28 cellular contexts compared by ENCODE assay signal in the genomic region with DNA sequence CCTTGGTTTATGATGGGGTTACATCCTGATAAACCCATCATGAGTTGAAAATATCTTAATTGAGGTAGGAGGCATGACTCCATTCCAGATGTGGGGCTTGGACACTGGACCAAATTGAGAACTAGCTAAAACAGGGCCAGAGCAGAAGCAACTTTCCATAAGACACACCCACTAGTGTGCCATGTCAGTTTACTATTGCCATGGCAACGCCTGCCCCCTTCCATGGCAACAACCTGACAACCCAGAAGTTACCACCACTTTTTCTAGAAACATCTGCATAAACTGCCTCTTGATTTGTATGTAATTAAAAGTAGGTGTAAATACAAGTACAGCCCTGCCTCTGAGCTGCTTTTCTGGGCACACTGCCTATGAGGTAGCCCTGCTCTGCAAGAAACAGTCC. TPM values are rescaled to one million over a fixed set of nuclear protein-coding genes. Genes with fewer than 3 reads are reported as not detected.
DNase-seq lines count a peak whose midpoint lies in the region; ATAC-seq and TF ChIP-seq lines count a peak whose summit lies in the region.
"Had no signal": no experiment of that assay in that cellular context is flagged by ENCODE, and none has a peak within 500 bp of the region (broad histone marks: within the 10 kb centered on the region; RNA-seq: fewer than 3 reads in every experiment).

No MANE protein-coding gene starts in this region.

- H3K4me2 ChIP-seq in PC-9: no peak overlapping the region
- H3K4me2 ChIP-seq: BLaER1 treated with 17β-estradiol and CSF1 and Interleukin-3, amounts not matched to agents 10 nM and 100 nM had no signal

- POLR2A ChIA-PET in MCF 10A (lab: Yijun Ruan, JAX): interaction anchor here (0.9 to 12.8 kb wide), 12 partner anchors 9 to 215 kb away, joined by 3 to 204 read pairs (median 4); no protein-coding TSS in a partner anchor
- POLR2A ChIA-PET in PC-9 (lab: Charles Lee; ENCODE audit: unreplicated experiment): no interaction called here

- no peaks in the 10 kb centered on the region for H3K27me3 ChIP-seq in breast epithelium
- no peaks in the 10 kb centered on the region for H3K27me3 ChIP-seq in PC-9 (ENCODE audit: insufficient read depth, low read depth)
- H3K27me3 ChIP-seq: BLaER1 treated with 17β-estradiol and CSF1 and Interleukin-3, amounts not matched to agents 10 nM and 100 nM; testis had no signal

- TF ChIP-seq CTCF in breast epithelium (IDR thresholded peaks at IDR 0.05): no peak
- TF ChIP-seq CTCF in MCF 10A (IDR thresholded peaks at IDR 0.05; ENCODE audit: unreplicated experiment): no peak
- TF ChIP-seq CTCF in PC-9 (conservative IDR thresholded peaks at IDR 0.05): no peak
- no peak for TF ChIP-seq CTCF in nephron progenitor cell (IDR thresholded peaks at IDR 0.05)

- no peaks in the 10 kb centered on the region for H3K79me2 ChIP-seq in PC-9 (ENCODE audit: low read depth)

- CTCF ChIA-PET in MCF 10A (lab: Yijun Ruan, JAX): interaction anchor here (0.6 to 7.9 kb wide), 4 partner anchors 23 to 152 kb away, joined by 3 to 54 read pairs (median 8); no protein-coding TSS in a partner anchor
- CTCF ChIA-PET in PC-9 (lab: Charles Lee): no interaction called here

- no peaks in the 10 kb centered on the region for H4K20me1 ChIP-seq in PC-9 (ENCODE audit: insufficient read depth)
- H4K20me1 ChIP-seq: BLaER1 treated with 17β-estradiol and CSF1 and Interleukin-3, amounts not matched to agents 10 nM and 100 nM had no signal

- H3K4me1 ChIP-seq in breast epithelium (peaks cover 0 to 3% of the 10 kb centered on the region in 2 donors), PC-9 (replicated peaks; ENCODE audit: insufficient read depth) (peaks cover 82% of the 10 kb centered on the region)
- H3K4me1 ChIP-seq: testis had no signal

- peak overlapping the region; percentile 32 to 38 for H3K27ac ChIP-seq in breast epithelium
- H3K27ac ChIP-seq in PC-9: peak overlapping the region; percentile 31; the same call in 1 of the 2 replicates
- H3K27ac ChIP-seq: BLaER1 treated with 17β-estradiol and CSF1 and Interleukin-3, amounts not matched to agents 10 nM and 100 nM; testis had no signal

- H3K4me3 Mint-ChIP-seq in MCF 10A (ENCODE audit: unreplicated experiment) (no peak overlapping the region), nephron progenitor cell (no peak overlapping the region)
- H3K4me3 Mint-ChIP-seq: activated CD4-positive, alpha-beta memory T cell treated with anti-CD3 and anti-CD28 coated beads, Interleukin-2, amount 10 ng/mL, durations not matched to agents 7 days and 5 days; natural killer cell; stimulated activated naive B cell treated with anti-CD40 and anti-IgM and Interleukin-4, amounts not matched to agents 10 μg/mL and 1 μg/mL and 100 μg/mL, for 72 hours had no signal

- no peak for DNase-seq in breast epithelium (ENCODE audit: low spot score in 2 of 2)
- DNase-seq in MCF 10A (ENCODE audit: unreplicated experiment): no peak
- DNase-seq in PC-9: peak in 1 of 2 experiments; percentile 24
- DNase-seq in erythroblast (lab: John Stamatoyannopoulos, UW): peak; percentile 2 to 19
- no peak for DNase-seq in nephron progenitor cell
- DNase-seq in activated CD4-positive, alpha-beta T cell treated with anti-CD3 and anti-CD28 coated beads for 48 hours: no peak
- DNase-seq: activated CD4-positive, alpha-beta memory T cell treated with anti-CD3 and anti-CD28 coated beads, Interleukin-2, amount 10 ng/mL, durations not matched to agents 7 days and 5 days; activated effector memory CD4-positive, alpha-beta T cell treated with Interleukin-2 at 50 U/mL for 16 hours; cerebellar nuclear complex; COR-L47; EL; foreskin melanocyte; midbrain; natural killer cell; NCI-H2227 treated with DMSO at 0.1 percent for 48 hours; NCI-H82; PC-3; right cardiac atrium; SHP77 treated with DMSO at 0.1 percent for 48 hours; stimulated activated CD4-positive, alpha-beta T cell treated with anti-CD3 and anti-CD28 coated beads, Interleukin-12 subunit alpha, Interleukin-12 subunit beta, amount 100 ng/mL, for 4 hours; stimulated activated CD4-positive, alpha-beta T cell treated with anti-CD3 and anti-CD28 coated beads, Interleukin-4, amount 100 ng/mL, for 24 hours; stimulated activated naive B cell treated with anti-CD40 and anti-IgM and Interleukin-4, amounts not matched to agents 10 μg/mL and 1 μg/mL and 100 μg/mL, for 72 hours; testis had no signal

- H3K4me3 ChIP-seq in breast epithelium (no peak overlapping the region), PC-9 (no peak overlapping the region)
- H3K4me3 ChIP-seq: BLaER1 treated with 17β-estradiol and CSF1 and Interleukin-3, amounts not matched to agents 10 nM and 100 nM; testis had no signal

- no peak overlapping the region for H2AFZ ChIP-seq in PC-9

- no peaks in the 10 kb centered on the region for H3K9me3 ChIP-seq in breast epithelium
- H3K9me3 ChIP-seq in PC-9 (ENCODE audit: insufficient read depth, low read depth): no peaks in the 10 kb centered on the region
- H3K9me3 ChIP-seq: BLaER1 treated with 17β-estradiol and CSF1 and Interleukin-3, amounts not matched to agents 10 nM and 100 nM; testis had no signal

- H3K27ac Mint-ChIP-seq in MCF 10A (ENCODE audit: low read depth, unreplicated experiment) (no peak overlapping the region), nephron progenitor cell (no peak overlapping the region)
- H3K27ac Mint-ChIP-seq: activated CD4-positive, alpha-beta memory T cell treated with anti-CD3 and anti-CD28 coated beads, Interleukin-2, amount 10 ng/mL, durations not matched to agents 7 days and 5 days; natural killer cell; stimulated activated naive B cell treated with anti-CD40 and anti-IgM and Interleukin-4, amounts not matched to agents 10 μg/mL and 1 μg/mL and 100 μg/mL, for 72 hours had no signal

- BruUV-seq in MCF 10A (replicated peaks; lab: Mats Ljungman, UMichigan) (no TSS peak), PC-9 (replicated peaks; lab: Mats Ljungman, UMichigan) (no TSS peak)

- no peaks in the 10 kb centered on the region for H3K27me3 Mint-ChIP-seq in MCF 10A (ENCODE audit: insufficient read depth, unreplicated experiment)
- H3K27me3 Mint-ChIP-seq in nephron progenitor cell (ENCODE audit: low read depth, poor library complexity): peaks cover 44% of the 10 kb centered on the region

- intact Hi-C loops in breast epithelium (cut with DNase I; ENCODE audit: low total_unique reads): no loop called here
- intact Hi-C loops in MCF 10A (cut with micrococcal nuclease): no loop called here
- intact Hi-C loops in PC-9 (cut with micrococcal nuclease; ENCODE audit: unreplicated experiment): no loop called here

- H3K4me1 Mint-ChIP-seq in MCF 10A (ENCODE audit: insufficient read depth, unreplicated experiment) (peaks cover 39% of the 10 kb centered on the region), nephron progenitor cell (peaks cover 10% of the 10 kb centered on the region)
- H3K4me1 Mint-ChIP-seq: activated CD4-positive, alpha-beta memory T cell treated with anti-CD3 and anti-CD28 coated beads, Interleukin-2, amount 10 ng/mL, durations not matched to agents 7 days and 5 days; natural killer cell; stimulated activated naive B cell treated with anti-CD40 and anti-IgM and Interleukin-4, amounts not matched to agents 10 μg/mL and 1 μg/mL and 100 μg/mL, for 72 hours had no signal

- no peaks in the 10 kb centered on the region for H3K9me2 ChIP-seq in PC-9 (ENCODE audit: insufficient read depth)

- peaks cover 68% of the 10 kb centered on the region for H3F3A ChIP-seq in PC-9 (ENCODE audit: insufficient read depth, low read depth)

- H3K9me3 Mint-ChIP-seq in MCF 10A (ENCODE audit: unreplicated experiment) (no peaks in the 10 kb centered on the region), nephron progenitor cell (no peaks in the 10 kb centered on the region)
- H3K9me3 Mint-ChIP-seq: activated CD4-positive, alpha-beta memory T cell treated with anti-CD3 and anti-CD28 coated beads, Interleukin-2, amount 10 ng/mL, durations not matched to agents 7 days and 5 days; natural killer cell; stimulated activated naive B cell treated with anti-CD40 and anti-IgM and Interleukin-4, amounts not matched to agents 10 μg/mL and 1 μg/mL and 100 μg/mL, for 72 hours had no signal

- H3K36me3 Mint-ChIP-seq in MCF 10A (ENCODE audit: insufficient read depth, unreplicated experiment) (no peaks in the 10 kb centered on the region), nephron progenitor cell (ENCODE audit: low read depth) (no peaks in the 10 kb centered on the region)
- H3K36me3 Mint-ChIP-seq: natural killer cell; stimulated activated naive B cell treated with anti-CD40 and anti-IgM and Interleukin-4, amounts not matched to agents 10 μg/mL and 1 μg/mL and 100 μg/mL, for 72 hours had no signal

- TF ChIP-seq POLR2A in breast epithelium (IDR thresholded peaks at IDR 0.05) (no peak), erythroblast (IDR thresholded peaks at IDR 0.05; ENCODE audit: low read length) (no peak)

- no peak for ATAC-seq in GM18873 (IDR thresholded peaks at IDR 0.05; ENCODE audit: low FRiP score, unreplicated experiment)
- ATAC-seq: HCT116; left lobe of liver; natural killer cell; PC-3; right cardiac atrium; stimulated activated naive B cell treated with anti-CD40 and anti-IgM and Interleukin-4, amounts not matched to agents 10 μg/mL and 1 μg/mL and 100 μg/mL, for 72 hours had no signal

- no peaks in the 10 kb centered on the region for H3K36me3 ChIP-seq in breast epithelium
- no peaks in the 10 kb centered on the region for H3K36me3 ChIP-seq in PC-9 (ENCODE audit: low read depth)
- H3K36me3 ChIP-seq: BLaER1 treated with 17β-estradiol and CSF1 and Interleukin-3, amounts not matched to agents 10 nM and 100 nM had no signal

RNA-seq across cellular contexts. Expression of a gene that starts 19.6 kb away (rescaled TPM):
- total RNA-seq in breast epithelium (10 to 100 TPM in 2 of 3 donors, 1 to 10 TPM in 1; 3.0 to 18.0 (median 18.0) TPM), MCF 10A (2022) (9.5 and 12.5 TPM in 2 replicates), PC-9 (2021) (0.57 and 0.60 TPM in 2 replicates)
- total RNA-seq: activated CD4-positive, alpha-beta memory T cell treated with anti-CD3 and anti-CD28 coated beads, Interleukin-2, amount 10 ng/mL, durations not matched to agents 7 days and 5 days; natural killer cell; osteocyte had no signal

Comparison
In these comparisons a context has a peak if more than half of its experiments do, and no peak if none do; other contexts are left out.
1. DNase-seq: peak in erythroblast (2 of 2); none in breast epithelium (0 of 2), MCF 10A (single experiment), nephron progenitor cell (single experiment) and activated CD4-positive, alpha-beta T cell treated with anti-CD3 and anti-CD28 coated beads for 48 hours (single experiment).